11 cellular contexts compared by ENCODE assay signal in the genomic region with DNA sequence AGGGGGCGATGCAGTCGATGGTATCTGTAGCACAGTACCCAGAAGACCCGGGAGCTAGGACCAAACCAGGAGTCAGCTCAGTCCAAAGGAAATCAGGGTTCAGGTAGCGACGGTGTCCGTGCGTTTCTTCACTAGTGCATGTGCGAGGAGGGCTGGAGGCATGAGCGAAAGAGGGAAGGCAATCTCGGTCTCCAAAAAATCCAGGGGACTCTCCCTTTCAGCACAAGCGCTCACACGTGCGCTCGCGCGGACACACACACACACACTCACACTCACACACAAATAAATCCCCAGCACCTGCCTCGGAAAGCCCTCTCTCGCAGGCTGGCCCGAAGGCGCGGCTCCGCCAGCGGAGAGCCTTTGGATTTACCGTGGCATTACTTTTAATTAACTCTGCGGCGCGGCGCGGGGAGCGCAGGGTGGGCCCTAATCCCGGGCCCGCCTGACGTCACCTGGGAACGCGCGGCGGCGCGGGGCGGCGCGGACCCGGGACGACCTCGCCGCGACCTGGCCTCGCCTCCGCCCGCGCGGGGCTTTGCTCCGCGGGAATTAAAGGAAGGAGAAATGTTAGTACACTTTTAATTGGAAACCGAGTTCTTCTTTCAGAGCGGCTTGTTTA.
DNase-seq lines count a peak whose midpoint lies in the region; ATAC-seq and TF ChIP-seq lines count a peak whose summit lies in the region.
"Had no signal": no experiment of that assay in that cellular context is flagged by ENCODE, and none has a peak within 500 bp of the region (broad histone marks: within the 10 kb centered on the region; RNA-seq: fewer than 3 reads in every experiment).

No MANE protein-coding gene starts in this region.

- H3K27me3 ChIP-seq in parathyroid adenoma (ENCODE audit: control insufficient read depth, insufficient read depth, low read length) = no peaks in the 10 kb centered on the region

- no peaks in the 10 kb centered on the region for H3K9me3 ChIP-seq in parathyroid adenoma (ENCODE audit: control insufficient read depth, low read length)
- H3K9me3 ChIP-seq: HAP-1 had no signal

- no peaks in the 10 kb centered on the region for H3K9me3 Mint-ChIP-seq in activated T-cell treated with anti-CD3 and anti-CD28 coated beads, Interleukin-2, amount 50 U/mL, for 24 hours

- no peak overlapping the region for H3K27ac ChIP-seq in parathyroid adenoma

- no peaks in the 10 kb centered on the region for H3K79me2 ChIP-seq in parathyroid adenoma

- peak overlapping the region; percentile 66 for H2AFZ ChIP-seq in parathyroid adenoma

- H3K4me3 ChIP-seq in parathyroid adenoma (ENCODE audit: low read depth, low read length) = peak overlapping the region; percentile 49

- intact Hi-C loops in Right ventricle myocardium superior (cut with DNase I) = no loop called here

- peaks cover 9% of the 10 kb centered on the region for H3K4me1 Mint-ChIP-seq in activated T-cell treated with anti-CD3 and anti-CD28 coated beads, Interleukin-2, amount 50 U/mL, for 24 hours (ENCODE audit: low read depth)
- H3K4me1 Mint-ChIP-seq: activated CD8-positive, alpha-beta memory T cell treated with anti-CD3 and anti-CD28 coated beads, Interleukin-2, amount 10 ng/mL, durations not matched to agents 7 days and 5 days had no signal

- H3K9ac ChIP-seq in parathyroid adenoma = no peak overlapping the region

- no peaks in the 10 kb centered on the region for H3K4me1 ChIP-seq in parathyroid adenoma

- no peak overlapping the region for H3K27ac Mint-ChIP-seq in activated T-cell treated with anti-CD3 and anti-CD28 coated beads, Interleukin-2, amount 50 U/mL, for 24 hours
- H3K27ac Mint-ChIP-seq: activated CD8-positive, alpha-beta memory T cell treated with anti-CD3 and anti-CD28 coated beads, Interleukin-2, amount 10 ng/mL, durations not matched to agents 7 days and 5 days had no signal

- H3K4me3 Mint-ChIP-seq in activated T-cell treated with anti-CD3 and anti-CD28 coated beads, Interleukin-2, amount 50 U/mL, for 24 hours = no peak overlapping the region
- H3K4me3 Mint-ChIP-seq: activated CD8-positive, alpha-beta memory T cell treated with anti-CD3 and anti-CD28 coated beads, Interleukin-2, amount 10 ng/mL, durations not matched to agents 7 days and 5 days had no signal

- H3K36me3 ChIP-seq in parathyroid adenoma (ENCODE audit: control insufficient read depth, insufficient read depth, low read length) = no peaks in the 10 kb centered on the region
- H3K36me3 ChIP-seq: HAP-1 had no signal

- DNase-seq in DMS53 treated with DMSO at 0.1 percent for 48 hours (lab: John Stamatoyannopoulos, UW; ENCODE audit: unreplicated experiment) (peak; percentile 28), NCI-H526 (lab: John Stamatoyannopoulos, UW) (peak; percentile 59 to 87), Right ventricle myocardium superior (no peak), dedifferentiated amniotic fluid mesenchymal stem cell (ENCODE audit: extremely low spot score) (no peak), SW480 (ENCODE audit: low spot score) (no peak)
- DNase-seq in activated T-cell treated with anti-CD3 and anti-CD28 coated beads, Interleukin-2, amount 50 U/mL, for 24 hours = no peak
- DNase-seq: activated CD8-positive, alpha-beta memory T cell treated with anti-CD3 and anti-CD28 coated beads, Interleukin-2, amount 10 ng/mL, durations not matched to agents 7 days and 5 days; DND-41 had no signal

- peak overlapping the region; percentile 83 for H3K4me2 ChIP-seq in parathyroid adenoma (ENCODE audit: low read length)

- H3K36me3 Mint-ChIP-seq in activated T-cell treated with anti-CD3 and anti-CD28 coated beads, Interleukin-2, amount 50 U/mL, for 24 hours (ENCODE audit: low read depth) = no peaks in the 10 kb centered on the region
- H3K36me3 Mint-ChIP-seq: activated CD8-positive, alpha-beta memory T cell treated with anti-CD3 and anti-CD28 coated beads, Interleukin-2, amount 10 ng/mL, durations not matched to agents 7 days and 5 days had no signal

- TF ChIP-seq CTCF in parathyroid adenoma (IDR thresholded peaks at IDR 0.05) = no peak

- peaks cover 78% of the 10 kb centered on the region for H3K27me3 Mint-ChIP-seq in activated T-cell treated with anti-CD3 and anti-CD28 coated beads, Interleukin-2, amount 50 U/mL, for 24 hours

- peak; percentile 75 for ATAC-seq in Right ventricle myocardium superior (ENCODE audit: poor library complexity)
- no peak for ATAC-seq in HG02970 (IDR thresholded peaks at IDR 0.05; ENCODE audit: low FRiP score, unreplicated experiment)
- ATAC-seq: activated CD8-positive, alpha-beta memory T cell treated with anti-CD3 and anti-CD28 coated beads, Interleukin-2, amount 10 ng/mL, durations not matched to agents 7 days and 5 days had no signal

Comparison
In these comparisons a context has a peak if more than half of its experiments do, and no peak if none do; other contexts are left out.
1. DNase-seq: peak in DMS53 treated with DMSO at 0.1 percent for 48 hours (single experiment) and NCI-H526 (2 of 2); none in Right ventricle myocardium superior (single experiment), dedifferentiated amniotic fluid mesenchymal stem cell (single experiment), SW480 (single experiment) and activated T-cell treated with anti-CD3 and anti-CD28 coated beads, Interleukin-2, amount 50 U/mL, for 24 hours (single experiment).